ENCODE assay signal across 9 cellular contexts in the genomic region with DNA sequence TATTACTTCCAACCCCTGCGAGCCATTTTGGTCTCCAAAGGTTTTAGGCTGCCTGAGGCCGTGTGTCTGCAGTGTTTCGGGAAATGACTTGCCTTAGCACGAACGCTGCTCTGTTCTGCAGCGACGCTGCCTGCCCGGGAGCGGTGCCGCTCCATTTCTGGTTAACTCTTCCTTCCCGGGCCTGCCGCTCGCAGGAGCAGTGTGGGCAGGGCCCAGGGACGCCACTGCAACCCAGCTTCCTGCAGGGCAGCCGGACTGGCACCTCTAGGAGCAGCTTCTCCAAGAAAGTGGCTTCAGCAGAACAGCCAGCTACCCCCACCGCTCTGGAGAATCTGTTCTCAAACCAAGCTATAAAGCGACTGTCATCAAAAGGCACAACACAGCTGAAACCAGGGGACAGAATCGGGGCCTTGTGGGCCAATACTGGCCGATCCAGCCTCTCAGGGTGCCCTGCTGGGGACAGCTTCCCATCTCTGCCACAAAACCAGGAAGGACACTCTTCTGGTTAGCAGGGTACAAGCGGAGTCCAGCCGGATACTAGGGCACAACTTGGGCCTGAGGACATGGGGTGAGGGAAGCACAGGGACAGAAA.
A peak's percentile ranks its signal among the peaks of the same experiment; 100 is the strongest.
DNase-seq lines count a peak whose midpoint lies in the region; ATAC-seq and TF ChIP-seq lines count a peak whose summit lies in the region.
"Had no signal": no experiment of that assay in that cellular context is flagged by ENCODE, and none has a peak within 500 bp of the region (broad histone marks: within the 10 kb centered on the region; RNA-seq: fewer than 3 reads in every experiment).

No MANE protein-coding gene starts in this region.

- no CpG with 5 or more reads among the region's 21 CpGs for WGBS in neuronal stem cell (ENCODE audit: extremely low coverage in 2 of 2, insufficient read length in 2 of 2, insufficient replicate concordance in 1 of 2), 2 donors

- H3K9me3 ChIP-seq in SK-N-MC (ENCODE audit: low read depth, low read length) (no peaks in the 10 kb centered on the region), neuronal stem cell (replicated peaks in 1 of 2; ENCODE audit: control insufficient read depth in 2 of 2, insufficient read depth in 1 of 2, low read depth in 1 of 2, low read length in 2 of 2) (no peaks in the 10 kb centered on the region)
- H3K9me3 ChIP-seq: SJSA1 had no signal

- H3K4me1 Mint-ChIP-seq in activated CD4-positive, alpha-beta memory T cell treated with anti-CD3 and anti-CD28 coated beads for 36 hours (ENCODE audit: low read depth) = no peaks in the 10 kb centered on the region

- H3K4me3 ChIP-seq in SK-N-MC (peak overlapping the region; percentile 67), neuronal stem cell (ENCODE audit: low read length in 2 of 2) (peak overlapping the region in 1 of 2 donors; percentile 4)
- H3K4me3 ChIP-seq: SJSA1 had no signal

- H3K36me3 ChIP-seq in SK-N-MC (ENCODE audit: insufficient read depth, low read length) = no peaks in the 10 kb centered on the region
- no peaks in the 10 kb centered on the region for H3K36me3 ChIP-seq in neuronal stem cell (replicated peaks in 1 of 2; ENCODE audit: control insufficient read depth in 2 of 2, insufficient read depth in 2 of 2, low read length in 2 of 2)
- H3K36me3 ChIP-seq: SJSA1 had no signal

- H3K27me3 Mint-ChIP-seq in activated CD4-positive, alpha-beta memory T cell treated with anti-CD3 and anti-CD28 coated beads for 36 hours = peaks cover 3% of the 10 kb centered on the region

- peak overlapping the region; percentile 77 for H3K18ac ChIP-seq in neuronal stem cell (ENCODE audit: low read length)

- no peak overlapping the region for H3K4ac ChIP-seq in neuronal stem cell (ENCODE audit: low read length)

- no peak overlapping the region for H2BK15ac ChIP-seq in neuronal stem cell (ENCODE audit: low read length)

- peak overlapping the region; percentile 43 for H3K9ac ChIP-seq in SK-N-MC (ENCODE audit: insufficient read length)
- H3K9ac ChIP-seq in neuronal stem cell (ENCODE audit: low read depth, low read length, poor library complexity) = peak overlapping the region; percentile 53

- H2BK12ac ChIP-seq in neuronal stem cell (ENCODE audit: low read length) = no peak overlapping the region

- no peak overlapping the region for H2AK5ac ChIP-seq in neuronal stem cell (ENCODE audit: low read depth, low read length)

- no peak overlapping the region for H2BK5ac ChIP-seq in neuronal stem cell (ENCODE audit: low read length)

- peak overlapping the region; percentile 38 for H3K23ac ChIP-seq in neuronal stem cell (ENCODE audit: low read depth, low read length, poor library complexity)

- H3K4me2 ChIP-seq in neuronal stem cell (ENCODE audit: insufficient read depth, low read length, poor library complexity, severe bottlenecking) = no peak overlapping the region

- H3K4me1 ChIP-seq in foreskin keratinocyte (peaks cover 12% of the 10 kb centered on the region), neuronal stem cell (ENCODE audit: control insufficient read depth in 2 of 2, insufficient read depth in 1 of 2, low read depth in 1 of 2, low read length in 2 of 2) (peaks cover 4 to 6% of the 10 kb centered on the region in 2 donors)
- H3K4me1 ChIP-seq: SJSA1 had no signal

- ATAC-seq in foreskin keratinocyte = peak; percentile 71
- ATAC-seq in GM21390 (IDR thresholded peaks at IDR 0.05; ENCODE audit: unreplicated experiment) = no peak
- no peak for ATAC-seq in GM21529 (IDR thresholded peaks at IDR 0.05; ENCODE audit: unreplicated experiment)
- ATAC-seq in GM21381 (IDR thresholded peaks at IDR 0.05; ENCODE audit: unreplicated experiment) = no peak

- POLR2A ChIA-PET in activated CD4-positive, alpha-beta memory T cell treated with anti-CD3 and anti-CD28 coated beads for 36 hours (lab: Charles Lee) = no interaction called here

- no peak overlapping the region for H3K27ac Mint-ChIP-seq in activated CD4-positive, alpha-beta memory T cell treated with anti-CD3 and anti-CD28 coated beads for 36 hours

- H3K14ac ChIP-seq in neuronal stem cell (ENCODE audit: low read length) = no peak overlapping the region

- no peaks in the 10 kb centered on the region for H3K9me3 Mint-ChIP-seq in activated CD4-positive, alpha-beta memory T cell treated with anti-CD3 and anti-CD28 coated beads for 36 hours

- H2BK120ac ChIP-seq in neuronal stem cell (ENCODE audit: low read depth, low read length) = no peak overlapping the region

- no peaks in the 10 kb centered on the region for H3K79me1 ChIP-seq in neuronal stem cell (ENCODE audit: low read depth, low read length)

- CTCF ChIA-PET in activated CD4-positive, alpha-beta memory T cell treated with anti-CD3 and anti-CD28 coated beads for 36 hours (lab: Charles Lee) = interaction anchor here (1.0 kb wide), 1 partner anchor 10 kb away, joined by 4 read pairs; no protein-coding TSS in a partner anchor

- DNase-seq in AG09319 (ENCODE audit: extremely low read depth, low read depth) (no peak), SK-N-MC (ENCODE audit: low read depth, low spot score) (no peak), foreskin keratinocyte (peak in 1 of 2 donors; percentile 49), neuronal stem cell (ENCODE audit: low spot score) (no peak)
- no peak for DNase-seq in activated CD4-positive, alpha-beta memory T cell treated with anti-CD3 and anti-CD28 coated beads for 36 hours

- H4K8ac ChIP-seq in neuronal stem cell (ENCODE audit: low read depth, low read length) = no peak overlapping the region

- no peaks in the 10 kb centered on the region for H3K36me3 Mint-ChIP-seq in activated CD4-positive, alpha-beta memory T cell treated with anti-CD3 and anti-CD28 coated beads for 36 hours

- H3K4me3 Mint-ChIP-seq in activated CD4-positive, alpha-beta memory T cell treated with anti-CD3 and anti-CD28 coated beads for 36 hours = no peak overlapping the region

- no peak overlapping the region for H4K91ac ChIP-seq in neuronal stem cell (ENCODE audit: low read depth, low read length, poor library complexity)

- H2AFZ ChIP-seq in neuronal stem cell (ENCODE audit: low read length) = peak overlapping the region; percentile 92

- no peaks in the 10 kb centered on the region for H3K27me3 ChIP-seq in foreskin keratinocyte
- H3K27me3 ChIP-seq in neuronal stem cell (ENCODE audit: control insufficient read depth in 3 of 3, insufficient read depth in 3 of 3, low read depth in 1 of 3, low read length in 3 of 3) = peaks cover 0 to 26% (median 3%) of the 10 kb centered on the region in 3 experiments

- TF ChIP-seq CTCF in AG09319 (IDR thresholded peaks at IDR 0.05; ENCODE audit: low read depth, low read length) (peak; percentile 15), foreskin keratinocyte (conservative IDR thresholded peaks at IDR 0.05) (peak; percentile 58)

- H3K27ac ChIP-seq in SK-N-MC (no peak overlapping the region), foreskin keratinocyte (no peak overlapping the region), neuronal stem cell (replicated peaks; ENCODE audit: low read length) (no peak overlapping the region)
- H3K27ac ChIP-seq: SJSA1 had no signal

- intact Hi-C loops in activated CD4-positive, alpha-beta memory T cell treated with anti-CD3 and anti-CD28 coated beads for 36 hours (cut with micrococcal nuclease) = no loop called here
